Comparison of ENCODE assay signal across 15 cellular contexts in genomic region chr7:22781230-22781711, GRCh38. TPM values are rescaled to one million over a fixed set of nuclear protein-coding genes. Genes with fewer than 3 reads are reported as not detected.
DNase-seq lines count a peak whose midpoint lies in the region; ATAC-seq, FAIRE-seq and TF ChIP-seq lines count a peak whose summit lies in the region.
"Had no signal": no experiment of that assay in that cellular context is flagged by ENCODE, and none has a peak within 500 bp of the region (broad histone marks: within the 10 kb centered on the region; RNA-seq: fewer than 3 reads in every experiment).

No MANE protein-coding gene starts in this region.

- H3K27ac ChIP-seq in sigmoid colon (peak overlapping the region in 3 of 4 donors; percentile 5 to 39 (median 34)), WERI-Rb-1 (no peak overlapping the region)
- H3K27ac ChIP-seq: ascending aorta, epithelial cell of prostate had no signal

- peak; percentile 98 for FAIRE-seq in G401.6 (lab: Jason Lieb, UNC)

- DNase-seq in fibroblast of pulmonary artery (ENCODE audit: low read depth): peak; percentile 83
- no peak for DNase-seq in sigmoid colon
- DNase-seq in NCI-H146 (lab: John Stamatoyannopoulos, UW): no peak
- DNase-seq in HEK293T (ENCODE audit: extremely low spot score): no peak
- DNase-seq in WERI-Rb-1: no peak
- DNase-seq: activated T-cell treated with anti-CD3 and anti-CD28 coated beads, Interleukin-2, amount 50 U/mL, for 48 hours; COR-L47; NCI-H1092; NCI-H524 had no signal

- no peaks in the 10 kb centered on the region for H3K36me3 ChIP-seq in sigmoid colon
- no peaks in the 10 kb centered on the region for H3K36me3 ChIP-seq in WERI-Rb-1
- H3K36me3 ChIP-seq: ascending aorta had no signal

- peaks cover 0 to 3% (median 0%) of the 10 kb centered on the region in 4 donors for H3K4me1 ChIP-seq in sigmoid colon
- H3K4me1 ChIP-seq: ascending aorta had no signal

- intact Hi-C loops in sigmoid colon (cut with DNase I): loop anchor here (5.0 to 10.0 kb wide), 2 partner anchors 54 to 274 kb away; partner anchors contain the start of gene IL6

- TF ChIP-seq CTCF in fibroblast of pulmonary artery (IDR thresholded peaks at IDR 0.05; ENCODE audit: low read length, missing control alignments) (no peak), sigmoid colon (IDR thresholded peaks at IDR 0.05) (no peak), WERI-Rb-1 (IDR thresholded peaks at IDR 0.05; ENCODE audit: low read depth, low read length) (no peak)

- peak; percentile 55 for ATAC-seq in SK-N-SH treated with all-trans-retinoic acid at 6 μM for 48 hours
- ATAC-seq in HG02763 (IDR thresholded peaks at IDR 0.05; ENCODE audit: unreplicated experiment): no peak

- POLR2A ChIA-PET in HEK293T (lab: Yijun Ruan, JAX): no interaction called here

- H3K4me3 ChIP-seq in fibroblast of pulmonary artery (replicated peaks; ENCODE audit: low read depth, low read length): no peak overlapping the region
- no peak overlapping the region for H3K4me3 ChIP-seq in sigmoid colon
- no peak overlapping the region for H3K4me3 ChIP-seq in WERI-Rb-1 (ENCODE audit: low read depth, low read length)
- H3K4me3 ChIP-seq: ascending aorta had no signal

- CTCF ChIA-PET in HEK293T (lab: Yijun Ruan, JAX): interaction anchor here (0.5 to 2.2 kb wide), 3 partner anchors 29 to 83 kb away, joined by 5 to 10 read pairs (median 7); partner anchors contain the start of gene IL6

- no peak for TF ChIP-seq EP300 in sigmoid colon (IDR thresholded peaks at IDR 0.05)

- 80 to 84% methylated on average over 5 of the region's 5 CpGs for WGBS in sigmoid colon, 2 donors

- no peak for TF ChIP-seq POLR2A in sigmoid colon (IDR thresholded peaks at IDR 0.05)

- H3K9me3 ChIP-seq in sigmoid colon: no peaks in the 10 kb centered on the region
- no peaks in the 10 kb centered on the region for H3K9me3 ChIP-seq in WERI-Rb-1 (ENCODE audit: severe bottlenecking)
- H3K9me3 ChIP-seq: ascending aorta had no signal

- H3K27me3 ChIP-seq in sigmoid colon (no peaks in the 10 kb centered on the region), WERI-Rb-1 (ENCODE audit: insufficient read depth, low read depth, severe bottlenecking) (no peaks in the 10 kb centered on the region)
- H3K27me3 ChIP-seq: ascending aorta had no signal

TF ChIP-seq in SK-N-SH treated with all-trans-retinoic acid at 6 μM for 48 hours, 23 proteins besides CTCF, POLR2A, EP300 and RAD21:
- TF ChIP-seq ZNF70 (CRISPR knock-in tag; IDR thresholded peaks at IDR 0.05): no peak

TF ChIP-seq in HEK293T, 16 proteins besides CTCF, POLR2A, EP300 and RAD21:
- no peak for TF ChIP-seq NFRKB (IDR thresholded peaks at IDR 0.05)
- no peak for TF ChIP-seq FOXM1 (IDR thresholded peaks at IDR 0.05; ENCODE audit: borderline replicate concordance)
- TF ChIP-seq L3MBTL2 (conservative IDR thresholded peaks at IDR 0.05): no peak
- TF ChIP-seq FOXK2 (IDR thresholded peaks at IDR 0.05): no peak
- no peak for TF ChIP-seq SP1 (IDR thresholded peaks at IDR 0.05)
- TF ChIP-seq ELF4 (IDR thresholded peaks at IDR 0.05): no peak
- no peak for TF ChIP-seq HDGF (IDR thresholded peaks at IDR 0.05; ENCODE audit: borderline replicate concordance)
- TF ChIP-seq TARDBP (IDR thresholded peaks at IDR 0.05): no peak
- TF ChIP-seq BHLHE40 (IDR thresholded peaks at IDR 0.05; ENCODE audit: borderline replicate concordance): no peak
- no peak for TF ChIP-seq ZNF384 (IDR thresholded peaks at IDR 0.05)
- no peak for TF ChIP-seq LEF1 (IDR thresholded peaks at IDR 0.05; ENCODE audit: borderline replicate concordance)
- TF ChIP-seq ARNT (IDR thresholded peaks at IDR 0.05): no peak
- TF ChIP-seq CTBP1 (IDR thresholded peaks at IDR 0.05; ENCODE audit: borderline replicate concordance): no peak
- TF ChIP-seq PKNOX1 (IDR thresholded peaks at IDR 0.05): no peak
- no peak for TF ChIP-seq FOXA1 (IDR thresholded peaks at IDR 0.05)
TF ChIP-seq in HEK293T: peak in this region for 0.

RNA-seq across cellular contexts. Expression of gene TOMM7, which starts 41.4 kb away (rescaled TPM):
- 100 to 1,000 TPM; 148 to 341 (median 277) TPM for total RNA-seq in sigmoid colon
- polyA plus RNA-seq in sigmoid colon: 100 to 1,000 TPM; 324 to 625 (median 452) TPM

RNA-seq across cellular contexts. Expression of gene IL6, which starts 54.3 kb away (rescaled TPM):
- total RNA-seq in sigmoid colon: 10 to 100 TPM in 2 of 4 donors, 1 to 10 TPM in 2; 2.1 to 43.3 (median 9.7) TPM
- 10 to 100 TPM in 1 of 3 donors, 1 to 10 TPM in 1, not detected in 1; 5.3 to 13.8 TPM for polyA plus RNA-seq in sigmoid colon
- total RNA-seq: neural crest cell had no signal
